ENCODE assay signal across 3 cellular contexts in genomic region chr7:34845666-34846361, GRCh38.
TF ChIP-seq lines count a peak whose summit lies in the region.

No MANE protein-coding gene starts in this region.

TF ChIP-seq in A549, 52 proteins besides CTCF, POLR2A, EP300 and RAD21 (continued from another document):
- TF ChIP-seq HOXA7 (CRISPR knock-in tag; IDR thresholded peaks at IDR 0.05) = no peak
- TF ChIP-seq ATOH8 (CRISPR knock-in tag; IDR thresholded peaks at IDR 0.05; ENCODE audit: low read depth) = no peak
- TF ChIP-seq NFE2L2 (conservative IDR thresholded peaks at IDR 0.05; ENCODE audit: low read length) = no peak
- no peak for TF ChIP-seq FOSB (CRISPR knock-in tag; IDR thresholded peaks at IDR 0.05)
- no peak for TF ChIP-seq EHMT2 (IDR thresholded peaks at IDR 0.05; ENCODE audit: low read depth)
- no peak for TF ChIP-seq GATA3 (IDR thresholded peaks at IDR 0.05; ENCODE audit: borderline replicate concordance)
- no peak for TF ChIP-seq RFX5 (IDR thresholded peaks at IDR 0.05)
- no peak for TF ChIP-seq KDM1A (IDR thresholded peaks at IDR 0.05; ENCODE audit: low read depth)
- no peak for TF ChIP-seq E2F6 (IDR thresholded peaks at IDR 0.05; ENCODE audit: borderline replicate concordance, low read depth)
- no peak for TF ChIP-seq ZFP36 (IDR thresholded peaks at IDR 0.05; ENCODE audit: borderline replicate concordance, partially characterized antibody)
- TF ChIP-seq SREBF2 (IDR thresholded peaks at IDR 0.05) = no peak
- TF ChIP-seq BHLHE40 (IDR thresholded peaks at IDR 0.05; ENCODE audit: low read depth, low read length) = no peak

TF ChIP-seq in GM23338, 12 proteins besides CTCF, POLR2A, EP300 and RAD21 (continued from another document):
- TF ChIP-seq ZNF331 (CRISPR knock-in tag; IDR thresholded peaks at IDR 0.05; ENCODE audit: low read depth) (no peak), REST (IDR thresholded peaks at IDR 0.05; ENCODE audit: unreplicated experiment) (no peak)

TF ChIP-seq in SK-N-SH treated with all-trans-retinoic acid at 6 μM for 48 hours, 23 proteins besides CTCF, POLR2A, EP300 and RAD21 (continued from another document):
- TF ChIP-seq PATZ1 (CRISPR knock-in tag; IDR thresholded peaks at IDR 0.05; ENCODE audit: borderline replicate concordance) (no peak), SNAI2 (CRISPR knock-in tag; IDR thresholded peaks at IDR 0.05) (no peak)
TF ChIP-seq in SK-N-SH treated with all-trans-retinoic acid at 6 μM for 48 hours: peak in this region for 0.
